Comparison of ENCODE assay signal across 10 cellular contexts in genomic region chr6:31657406-31658157, GRCh38. TPM values are rescaled to one million over a fixed set of nuclear protein-coding genes. Genes with fewer than 3 reads are reported as not detected.
DNase-seq lines count a peak whose midpoint lies in the region; ATAC-seq, FAIRE-seq and TF ChIP-seq lines count a peak whose summit lies in the region.
"Had no signal": no experiment of that assay in that cellular context is flagged by ENCODE, and none has a peak within 500 bp of the region (broad histone marks: within the 10 kb centered on the region; RNA-seq: fewer than 3 reads in every experiment).

No MANE protein-coding gene starts in this region.

- H3K9me3 ChIP-seq in BLaER1: no peaks in the 10 kb centered on the region
- no peaks in the 10 kb centered on the region for H3K9me3 ChIP-seq in Peyer's patch

- no peak for DNase-seq in HFFc6
- no peak for DNase-seq in naive B cell
- no peak for DNase-seq in NCI-H345 (lab: John Stamatoyannopoulos, UW)
- DNase-seq in retina: no peak
- no peak for DNase-seq in GM12891 (ENCODE audit: insufficient read length, low spot score)
- DNase-seq in Peyer's patch: no peak
- DNase-seq: NCI-H2081 had no signal

- H3K4me1 ChIP-seq in BLaER1: peaks cover 74% of the 10 kb centered on the region
- H3K4me1 ChIP-seq in Peyer's patch: peaks cover 7 to 70% (median 14%) of the 10 kb centered on the region in 4 donors

- TF ChIP-seq CTCF in HFFc6 (IDR thresholded peaks at IDR 0.05) (no peak), Peyer's patch (IDR thresholded peaks at IDR 0.05) (no peak)

- H3K4me1 Mint-ChIP-seq in HFFc6 (ENCODE audit: low read depth) (peaks cover 52% of the 10 kb centered on the region), naive B cell (peaks cover 47 to 82% (median 67%) of the 10 kb centered on the region in 3 donors)
- peaks cover 26% of the 10 kb centered on the region for H3K4me1 Mint-ChIP-seq in activated T-helper 17 cell treated with anti-CD3 and anti-CD28 coated beads, Interleukin-2, amount 50 U/mL, for 72 hours

- H3K27me3 ChIP-seq in BLaER1 (no peaks in the 10 kb centered on the region), Peyer's patch (no peaks in the 10 kb centered on the region)

- H3K27ac ChIP-seq in BLaER1: no peak overlapping the region
- no peak overlapping the region for H3K27ac ChIP-seq in Peyer's patch

- H3K36me3 ChIP-seq in BLaER1: peaks cover 45% of the 10 kb centered on the region
- peaks cover 0 to 25% (median 0%) of the 10 kb centered on the region in 3 donors for H3K36me3 ChIP-seq in Peyer's patch

- no peak for TF ChIP-seq POLR2A in GM12891 (IDR thresholded peaks at IDR 0.05; ENCODE audit: low read depth, low read length)
- no peak for TF ChIP-seq POLR2A in Peyer's patch (IDR thresholded peaks at IDR 0.05)

- H3K27ac Mint-ChIP-seq in HFFc6 (peak overlapping the region; percentile 47), naive B cell (peak overlapping the region in 5 of 6 donors; percentile 32 to 93 (median 71))
- H3K27ac Mint-ChIP-seq in activated T-helper 17 cell treated with anti-CD3 and anti-CD28 coated beads, Interleukin-2, amount 50 U/mL, for 72 hours: peak overlapping the region; percentile 95

- H3K27me3 Mint-ChIP-seq in HFFc6 (ENCODE audit: insufficient read depth) (no peaks in the 10 kb centered on the region; the same call in none of the 2 replicates), naive B cell (no peaks in the 10 kb centered on the region)
- no peaks in the 10 kb centered on the region for H3K27me3 Mint-ChIP-seq in activated T-helper 17 cell treated with anti-CD3 and anti-CD28 coated beads, Interleukin-2, amount 50 U/mL, for 72 hours

- no peak overlapping the region; the same call in 1 of the 2 replicates for H3K9ac ChIP-seq in BLaER1

- no peak overlapping the region for H3K4me3 ChIP-seq in BLaER1
- no peak overlapping the region for H3K4me3 ChIP-seq in Peyer's patch

- H3K9me3 Mint-ChIP-seq in HFFc6 (no peaks in the 10 kb centered on the region), naive B cell (no peaks in the 10 kb centered on the region)
- H3K9me3 Mint-ChIP-seq in activated T-helper 17 cell treated with anti-CD3 and anti-CD28 coated beads, Interleukin-2, amount 50 U/mL, for 72 hours: no peaks in the 10 kb centered on the region

- H3K4me2 ChIP-seq in BLaER1: peak overlapping the region; percentile 100

- H3K36me3 Mint-ChIP-seq in HFFc6 (ENCODE audit: low read depth) (peaks cover 36% of the 10 kb centered on the region), naive B cell (peaks cover 0 to 16% of the 10 kb centered on the region in 2 donors)
- peaks cover 75% of the 10 kb centered on the region for H3K36me3 Mint-ChIP-seq in activated T-helper 17 cell treated with anti-CD3 and anti-CD28 coated beads, Interleukin-2, amount 50 U/mL, for 72 hours (ENCODE audit: low read depth)

- no peak for FAIRE-seq in GM12891 (lab: Jason Lieb, UNC)
- FAIRE-seq: colon had no signal

- ATAC-seq in activated T-helper 17 cell treated with anti-CD3 and anti-CD28 coated beads, Interleukin-2, amount 50 U/mL, for 72 hours (replicated peaks): peak; percentile 24
- ATAC-seq in naive B cell (ENCODE audit: low read depth in 2 of 2): no peak

- H3K4me3 Mint-ChIP-seq in HFFc6: peak overlapping the region; percentile 96
- H3K4me3 Mint-ChIP-seq in activated T-helper 17 cell treated with anti-CD3 and anti-CD28 coated beads, Interleukin-2, amount 50 U/mL, for 72 hours: peak overlapping the region; percentile 96
- H3K4me3 Mint-ChIP-seq in naive B cell: peak overlapping the region in 6 of 8 donors; percentile 21 to 96 (median 66)

- H4K20me1 ChIP-seq in BLaER1: peaks cover 15% of the 10 kb centered on the region; the same call in 1 of the 2 replicates

TF ChIP-seq in GM12891, 5 proteins besides CTCF, POLR2A, EP300 and RAD21:
- no peak for TF ChIP-seq SPI1 (IDR thresholded peaks at IDR 0.05; ENCODE audit: low read depth, low read length)
- no peak for TF ChIP-seq TAF1 (IDR thresholded peaks at IDR 0.05; ENCODE audit: low read depth, low read length)
- TF ChIP-seq PAX5 (IDR thresholded peaks at IDR 0.05; ENCODE audit: insufficient read depth, low read length, severe bottlenecking): no peak
- no peak for TF ChIP-seq POLR2AphosphoS5 (IDR thresholded peaks at IDR 0.05; ENCODE audit: low read depth, low read length)
- TF ChIP-seq POU2F2 (IDR thresholded peaks at IDR 0.05; ENCODE audit: low read depth, low read length): no peak
TF ChIP-seq in GM12891: peak in this region for 0.

RNA-seq across cellular contexts. Expression of gene APOM, which starts 1.9 kb away (rescaled TPM):
- total RNA-seq in HFFc6 (2021; fragmentation: NEBNext Ultra II Directional; extraction: Animal tissue kit (Norgen Biotek cat#: 25700)): 1 to 10 TPM; 2.4 to 4.3 (median 2.8) TPM
- 1 to 10 TPM in 1 of 2 donors, under 1 TPM in 1; 0.76 to 1.3 TPM for total RNA-seq in activated T-helper 17 cell treated with anti-CD3 and anti-CD28 coated beads, Interleukin-2, amount 50 U/mL, for 72 hours
- 10 to 100 TPM in 4 of 6 donors, 1 to 10 TPM in 2; 7.6 to 19.6 (median 13.7) TPM for polyA plus RNA-seq in naive B cell (ENCODE audit: low read depth in 6 of 6)
- polyA plus RNA-seq in GM12891 (2012; ENCODE audit: low read depth, missing spikeins): 4.3 TPM
- total RNA-seq in Peyer's patch: 10 to 100 TPM in 3 of 4 donors, not detected in 1; 10.0 to 34.9 (median 10.9) TPM

RNA-seq across cellular contexts. Expression of gene C6orf47, which starts 3.0 kb away (rescaled TPM):
- 10 to 100 TPM; 13.4 to 16.2 (median 14.9) TPM for total RNA-seq in HFFc6 (2021; fragmentation: NEBNext Ultra II Directional; extraction: Animal tissue kit (Norgen Biotek cat#: 25700))
- total RNA-seq in activated T-helper 17 cell treated with anti-CD3 and anti-CD28 coated beads, Interleukin-2, amount 50 U/mL, for 72 hours: 10 to 100 TPM; 16.2 to 21.0 TPM
- polyA plus RNA-seq in naive B cell (ENCODE audit: low read depth in 6 of 6): 10 to 100 TPM; 16.8 to 39.9 (median 28.4) TPM
- 13.6 TPM for polyA plus RNA-seq in GM12891 (2012; ENCODE audit: low read depth, missing spikeins)
- 10 to 100 TPM; 26.4 to 46.7 (median 37.2) TPM for total RNA-seq in Peyer's patch

RNA-seq across cellular contexts. Expression of gene BAG6, which starts 5.1 kb away (rescaled TPM):
- 100 to 1,000 TPM; 247 to 273 (median 262) TPM for total RNA-seq in HFFc6 (2021; fragmentation: NEBNext Ultra II Directional; extraction: Animal tissue kit (Norgen Biotek cat#: 25700))
- total RNA-seq in activated T-helper 17 cell treated with anti-CD3 and anti-CD28 coated beads, Interleukin-2, amount 50 U/mL, for 72 hours: 100 to 1,000 TPM; 298 to 383 TPM
- polyA plus RNA-seq in naive B cell (ENCODE audit: low read depth in 6 of 6): 10 to 100 TPM; 20.1 to 27.0 (median 24.2) TPM
- 188 TPM for polyA plus RNA-seq in GM12891 (2012; ENCODE audit: low read depth, missing spikeins)
- 100 to 1,000 TPM; 242 to 421 (median 323) TPM for total RNA-seq in Peyer's patch

RNA-seq across cellular contexts. Expression of gene GPANK1, which starts 7.2 kb away (rescaled TPM):
- 10 to 100 TPM; 11.6 to 14.9 (median 13.0) TPM for total RNA-seq in HFFc6 (2021; fragmentation: NEBNext Ultra II Directional; extraction: Animal tissue kit (Norgen Biotek cat#: 25700))
- 10 to 100 TPM; 30.1 to 39.0 TPM for total RNA-seq in activated T-helper 17 cell treated with anti-CD3 and anti-CD28 coated beads, Interleukin-2, amount 50 U/mL, for 72 hours
- 10 to 100 TPM; 18.5 to 27.8 (median 23.5) TPM for polyA plus RNA-seq in naive B cell (ENCODE audit: low read depth in 6 of 6)
- polyA plus RNA-seq in GM12891 (2012; ENCODE audit: low read depth, missing spikeins): 20.1 TPM
- 10 to 100 TPM; 29.4 to 63.5 (median 41.9) TPM for total RNA-seq in Peyer's patch

RNA-seq across cellular contexts. Expression of gene CSNK2B, which starts 8.3 kb away (rescaled TPM):
- 100 to 1,000 TPM; 200 to 255 (median 225) TPM for total RNA-seq in HFFc6 (2021; fragmentation: NEBNext Ultra II Directional; extraction: Animal tissue kit (Norgen Biotek cat#: 25700))
- total RNA-seq in activated T-helper 17 cell treated with anti-CD3 and anti-CD28 coated beads, Interleukin-2, amount 50 U/mL, for 72 hours: 100 to 1,000 TPM; 204 to 245 TPM
- 100 to 1,000 TPM; 279 to 299 (median 286) TPM for polyA plus RNA-seq in naive B cell (ENCODE audit: low read depth in 6 of 6)
- polyA plus RNA-seq in GM12891 (2012; ENCODE audit: low read depth, missing spikeins): 322 TPM
- 100 to 1,000 TPM; 209 to 243 (median 227) TPM for total RNA-seq in Peyer's patch
